Comparison of ENCODE assay signal across 8 cellular contexts in genomic region chr12:6950401-6950801, GRCh38. TPM values are rescaled to one million over a fixed set of nuclear protein-coding genes. Genes with fewer than 3 reads are reported as not detected.
A peak's percentile ranks its signal among the peaks of the same experiment; 100 is the strongest.
DNase-seq lines count a peak whose midpoint lies in the region; ATAC-seq and TF ChIP-seq lines count a peak whose summit lies in the region.

No MANE protein-coding gene starts in this region.

- CTCF ChIA-PET in activated CD4-positive, alpha-beta memory T cell treated with anti-CD3 and anti-CD28 coated beads, Interleukin-2, amount 10 ng/mL, durations not matched to agents 7 days and 5 days (lab: Charles Lee): interaction anchor here (0.9 to 11.2 kb wide), 9 partner anchors 11 to 261 kb away, joined by 3 to 465 read pairs (median 6); partner anchors contain the start of genes SPSB2, USP5 and ZNF384

- ATAC-seq in HG02678 (IDR thresholded peaks at IDR 0.05; ENCODE audit: unreplicated experiment): no peak
- ATAC-seq in HG03378 (IDR thresholded peaks at IDR 0.05; ENCODE audit: unreplicated experiment): no peak

- no peak for TF ChIP-seq POLR2A in prostate gland (IDR thresholded peaks at IDR 0.05)

- peak; percentile 32 for TF ChIP-seq CTCF in glutamatergic neuron (IDR thresholded peaks at IDR 0.05; ENCODE audit: partially characterized antibody, unreplicated experiment)
- TF ChIP-seq CTCF in prostate gland (IDR thresholded peaks at IDR 0.05): no peak

- POLR2A ChIA-PET in activated CD4-positive, alpha-beta memory T cell treated with anti-CD3 and anti-CD28 coated beads, Interleukin-2, amount 10 ng/mL, durations not matched to agents 7 days and 5 days (lab: Charles Lee): interaction anchor here (1.0 to 11.8 kb wide), 5 partner anchors 10 to 198 kb away, joined by 3 to 1188 read pairs (median 37); partner anchors contain the start of genes ATN1, CDCA3, EMG1 and MLF2

- peak; percentile 30 to 44 for DNase-seq in stimulated activated CD4-positive, alpha-beta T cell treated with anti-CD3 and anti-CD28 coated beads, Interleukin-2, amount 100 ng/mL, for 24 hours
- DNase-seq in stimulated activated CD4-positive, alpha-beta T cell treated with anti-CD3 and anti-CD28 coated beads, Interleukin-4, amount 100 ng/mL, for 24 hours: no peak
- no peak for DNase-seq in activated CD4-positive, alpha-beta memory T cell treated with anti-CD3 and anti-CD28 coated beads, Interleukin-2, amount 10 ng/mL, durations not matched to agents 7 days and 5 days
- no peak for DNase-seq in glutamatergic neuron
- DNase-seq in superior temporal gyrus (ENCODE audit: extremely low spot score): no peak
- no peak for DNase-seq in prostate gland (ENCODE audit: low spot score)

- peaks cover 12% of the 10 kb centered on the region for H3K4me1 ChIP-seq in prostate gland (replicated peaks)

- H3K4me1 Mint-ChIP-seq in activated CD4-positive, alpha-beta memory T cell treated with anti-CD3 and anti-CD28 coated beads, Interleukin-2, amount 10 ng/mL, durations not matched to agents 7 days and 5 days: peaks cover 78% of the 10 kb centered on the region
- H3K4me1 Mint-ChIP-seq in glutamatergic neuron (ENCODE audit: low read depth, unreplicated experiment): peaks cover 7% of the 10 kb centered on the region

- no peaks in the 10 kb centered on the region for H3K9me3 Mint-ChIP-seq in activated CD4-positive, alpha-beta memory T cell treated with anti-CD3 and anti-CD28 coated beads, Interleukin-2, amount 10 ng/mL, durations not matched to agents 7 days and 5 days
- H3K9me3 Mint-ChIP-seq in glutamatergic neuron (ENCODE audit: unreplicated experiment): no peaks in the 10 kb centered on the region

- H3K27ac ChIP-seq in prostate gland: no peak overlapping the region

- H3K27me3 Mint-ChIP-seq in activated CD4-positive, alpha-beta memory T cell treated with anti-CD3 and anti-CD28 coated beads, Interleukin-2, amount 10 ng/mL, durations not matched to agents 7 days and 5 days: no peaks in the 10 kb centered on the region
- peaks cover 12% of the 10 kb centered on the region for H3K27me3 Mint-ChIP-seq in glutamatergic neuron (ENCODE audit: unreplicated experiment)

- no peaks in the 10 kb centered on the region for H3K27me3 ChIP-seq in prostate gland (replicated peaks; ENCODE audit: insufficient read depth)

- H3K4me3 ChIP-seq in prostate gland: no peak overlapping the region

- no peaks in the 10 kb centered on the region for H3K9me3 ChIP-seq in prostate gland

- peak overlapping the region; percentile 94 for H3K4me3 Mint-ChIP-seq in activated CD4-positive, alpha-beta memory T cell treated with anti-CD3 and anti-CD28 coated beads, Interleukin-2, amount 10 ng/mL, durations not matched to agents 7 days and 5 days
- no peak overlapping the region for H3K4me3 Mint-ChIP-seq in glutamatergic neuron (ENCODE audit: unreplicated experiment)

- intact Hi-C loops in prostate gland (cut with DNase I): no loop called here

- H3K36me3 Mint-ChIP-seq in activated CD4-positive, alpha-beta memory T cell treated with anti-CD3 and anti-CD28 coated beads, Interleukin-2, amount 10 ng/mL, durations not matched to agents 7 days and 5 days (ENCODE audit: low read depth): peaks cover 39% of the 10 kb centered on the region
- H3K36me3 Mint-ChIP-seq in glutamatergic neuron (ENCODE audit: unreplicated experiment): no peaks in the 10 kb centered on the region

- 100% methylated on average over 1 of the region's 1 CpG for WGBS in prostate gland

- H3K36me3 ChIP-seq in prostate gland: no peaks in the 10 kb centered on the region

- peak overlapping the region; percentile 99 for H3K27ac Mint-ChIP-seq in activated CD4-positive, alpha-beta memory T cell treated with anti-CD3 and anti-CD28 coated beads, Interleukin-2, amount 10 ng/mL, durations not matched to agents 7 days and 5 days
- H3K27ac Mint-ChIP-seq in glutamatergic neuron (ENCODE audit: unreplicated experiment): no peak overlapping the region

RNA-seq across cellular contexts. Expression of gene PTPN6, which starts 0.8 kb away (rescaled TPM):
- total RNA-seq in activated CD4-positive, alpha-beta memory T cell treated with anti-CD3 and anti-CD28 coated beads, Interleukin-2, amount 10 ng/mL, durations not matched to agents 7 days and 5 days: 100 to 1,000 TPM; 295 to 299 TPM
- total RNA-seq in glutamatergic neuron (ENCODE audit: unreplicated experiment) (3.8 TPM), prostate gland (10 to 100 TPM; 30.6 to 43.2 TPM)

RNA-seq across cellular contexts. Expression of gene C12orf57, which starts 6.6 kb away (rescaled TPM):
- 100 to 1,000 TPM; 141 TPM for total RNA-seq in activated CD4-positive, alpha-beta memory T cell treated with anti-CD3 and anti-CD28 coated beads, Interleukin-2, amount 10 ng/mL, durations not matched to agents 7 days and 5 days
- 184 TPM for total RNA-seq in glutamatergic neuron (ENCODE audit: unreplicated experiment)
- 100 to 1,000 TPM; 352 to 711 TPM for total RNA-seq in prostate gland

RNA-seq across cellular contexts. Expression of gene RNU7-1, which starts 6.8 kb away (rescaled TPM):
- total RNA-seq in activated CD4-positive, alpha-beta memory T cell treated with anti-CD3 and anti-CD28 coated beads, Interleukin-2, amount 10 ng/mL, durations not matched to agents 7 days and 5 days: not detected
- total RNA-seq in glutamatergic neuron (ENCODE audit: unreplicated experiment) (not detected), prostate gland (not detected)

RNA-seq across cellular contexts. Expression of gene PHB2, which starts 20.1 kb away (rescaled TPM):
- 100 to 1,000 TPM; 194 to 196 TPM for total RNA-seq in activated CD4-positive, alpha-beta memory T cell treated with anti-CD3 and anti-CD28 coated beads, Interleukin-2, amount 10 ng/mL, durations not matched to agents 7 days and 5 days
- total RNA-seq in glutamatergic neuron (ENCODE audit: unreplicated experiment): 200 TPM
- total RNA-seq in prostate gland: 100 to 1,000 TPM; 177 to 230 TPM

RNA-seq across cellular contexts. Expression of gene EMG1, which starts 20.3 kb away (rescaled TPM):
- 10 to 100 TPM; 39.4 to 50.2 TPM for total RNA-seq in activated CD4-positive, alpha-beta memory T cell treated with anti-CD3 and anti-CD28 coated beads, Interleukin-2, amount 10 ng/mL, durations not matched to agents 7 days and 5 days
- total RNA-seq in glutamatergic neuron (ENCODE audit: unreplicated experiment) (24.2 TPM), prostate gland (10 to 100 TPM; 37.7 to 46.3 TPM)

Comparison
In these comparisons a context has a peak if more than half of its experiments do, and no peak if none do; other contexts are left out.
1. DNase-seq: peak in stimulated activated CD4-positive, alpha-beta T cell treated with anti-CD3 and anti-CD28 coated beads, Interleukin-2, amount 100 ng/mL, for 24 hours (2 of 2); none in stimulated activated CD4-positive, alpha-beta T cell treated with anti-CD3 and anti-CD28 coated beads, Interleukin-4, amount 100 ng/mL, for 24 hours (single experiment), activated CD4-positive, alpha-beta memory T cell treated with anti-CD3 and anti-CD28 coated beads, Interleukin-2, amount 10 ng/mL, durations not matched to agents 7 days and 5 days (single experiment), glutamatergic neuron (single experiment), superior temporal gyrus (single experiment) and prostate gland (single experiment).
2. RNA of gene PTPN6, which starts 0.8 kb away (total RNA-seq): 295 to 299 TPM in activated CD4-positive, alpha-beta memory T cell treated with anti-CD3 and anti-CD28 coated beads, Interleukin-2, amount 10 ng/mL, durations not matched to agents 7 days and 5 days; 30.6 to 43.2 TPM in prostate gland and 3.8 TPM in glutamatergic neuron (single experiment); every median in the first group is over 4 times any median in the second.